Comparison of ENCODE assay signal across 8 cellular contexts in the genomic region with DNA sequence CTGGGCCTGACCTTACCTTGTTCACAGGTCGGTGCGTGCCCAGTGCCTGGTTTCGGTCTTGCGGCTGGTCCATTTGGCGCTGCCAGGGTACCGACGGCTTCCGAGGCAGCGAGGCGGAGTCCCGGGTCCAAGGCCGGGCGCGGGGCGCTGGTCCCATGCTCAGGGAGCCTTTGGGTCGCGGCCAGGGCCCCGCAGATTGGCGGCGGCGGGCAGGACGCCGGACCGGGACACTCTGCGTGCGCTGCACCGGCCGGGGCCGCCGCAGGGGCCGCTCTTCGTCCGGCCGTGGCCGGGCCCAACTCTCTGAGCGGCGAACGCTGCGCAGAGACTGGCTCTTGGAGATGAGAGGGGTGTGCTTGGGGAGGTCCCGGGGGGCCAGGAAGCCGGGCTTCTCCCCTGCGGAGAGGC. TPM values are rescaled to one million over a fixed set of nuclear protein-coding genes. Genes with fewer than 3 reads are reported as not detected.
DNase-seq lines count a peak whose midpoint lies in the region; ATAC-seq and TF ChIP-seq lines count a peak whose summit lies in the region.
"Had no signal": no experiment of that assay in that cellular context is flagged by ENCODE, and none has a peak within 500 bp of the region (broad histone marks: within the 10 kb centered on the region; RNA-seq: fewer than 3 reads in every experiment).

No MANE protein-coding gene starts in this region.

- H3K36me3 ChIP-seq in ascending aorta (no peaks in the 10 kb centered on the region), iPS-18a (ENCODE audit: control insufficient read depth, low read depth, low read length) (no peaks in the 10 kb centered on the region), subcutaneous abdominal adipose tissue (ENCODE audit: control insufficient read depth in 5 of 5, insufficient read depth in 5 of 5, low read length in 5 of 5) (no peaks in the 10 kb centered on the region)

- peak; percentile 20 to 44 (median 33) for TF ChIP-seq CTCF in ascending aorta (IDR thresholded peaks at IDR 0.05)

- H3K9me3 ChIP-seq in ascending aorta (no peaks in the 10 kb centered on the region), iPS-18a (ENCODE audit: control insufficient read depth, low read depth, low read length) (no peaks in the 10 kb centered on the region), subcutaneous abdominal adipose tissue (ENCODE audit: control insufficient read depth in 5 of 5, low read length in 5 of 5) (no peaks in the 10 kb centered on the region)

- peaks cover 10% of the 10 kb centered on the region for H3K27me3 ChIP-seq in ascending aorta
- H3K27me3 ChIP-seq in iPS-18a (ENCODE audit: control insufficient read depth, insufficient read depth, low read length), result peaks cover 54% of the 10 kb centered on the region
- peaks cover 11 to 30% (median 24%) of the 10 kb centered on the region in 5 donors for H3K27me3 ChIP-seq in subcutaneous abdominal adipose tissue (ENCODE audit: control insufficient read depth in 5 of 5, insufficient read depth in 4 of 5, low read length in 5 of 5)

- no peak overlapping the region for H3K9ac ChIP-seq in iPS-18a (ENCODE audit: low read length)
- H3K9ac ChIP-seq in subcutaneous abdominal adipose tissue (ENCODE audit: low read length in 5 of 5), result peak overlapping the region in 4 of 5 donors; percentile 12 to 71 (median 25)

- no peak for ATAC-seq in HG02840 (IDR thresholded peaks at IDR 0.05; ENCODE audit: low FRiP score, unreplicated experiment)

- peak overlapping the region; percentile 17 to 64 for H3K27ac ChIP-seq in ascending aorta
- no peak overlapping the region for H3K27ac ChIP-seq in iPS-18a (ENCODE audit: low read length)
- no peak overlapping the region for H3K27ac ChIP-seq in subcutaneous abdominal adipose tissue (ENCODE audit: low read depth, low read length)

- H3K4me3 ChIP-seq in ascending aorta (peak overlapping the region; percentile 51 to 67), iPS-18a (ENCODE audit: low read length) (peak overlapping the region; percentile 51), subcutaneous abdominal adipose tissue (ENCODE audit: low read depth in 1 of 5, low read length in 5 of 5) (peak overlapping the region; percentile 45 to 68 (median 62))

- DNase-seq in ascending aorta (ENCODE audit: low spot score in 2 of 2) (no peak), NCI-H1417 treated with DMSO at 0.1 percent for 48 hours (lab: John Stamatoyannopoulos, UW) (no peak), RKO (ENCODE audit: low spot score) (no peak)
- DNase-seq: activated T-cell treated with anti-CD3 and anti-CD28 coated beads for 4 hours, immature natural killer cell had no signal

- intact Hi-C loops in ascending aorta (cut with DNase I), result loop anchor here (5.0 kb wide), 4 partner anchors 104 to 346 kb away; a partner anchor contains a TSS

- H3K4me1 ChIP-seq in ascending aorta (peaks cover 9 to 21% of the 10 kb centered on the region in 2 donors), iPS-18a (ENCODE audit: control insufficient read depth, low read depth, low read length) (peaks cover 12% of the 10 kb centered on the region), subcutaneous abdominal adipose tissue (ENCODE audit: control insufficient read depth in 5 of 5, insufficient read depth in 5 of 5, low read length in 5 of 5) (peaks cover 1 to 35% (median 27%) of the 10 kb centered on the region in 5 donors)

RNA-seq across cellular contexts. Expression of a gene that starts 3.3 kb away (rescaled TPM):
- 90.4 TPM for total RNA-seq in ascending aorta

RNA-seq across cellular contexts. Expression of a gene that starts 11.2 kb away (rescaled TPM):
- total RNA-seq in ascending aorta, result 4.4 TPM

RNA-seq across cellular contexts. Expression of a gene that starts 26.2 kb away (rescaled TPM):
- total RNA-seq in ascending aorta, result not detected

RNA-seq across cellular contexts. Expression of a gene that starts 34.3 kb away (rescaled TPM):
- total RNA-seq in ascending aorta, result 143 TPM

RNA-seq across cellular contexts. Expression of a gene that starts 55.2 kb away (rescaled TPM):
- total RNA-seq in ascending aorta, result not detected

Comparison
In these comparisons a context has a peak if more than half of its experiments do, and no peak if none do; other contexts are left out.
1. H3K27ac ChIP-seq: peak in ascending aorta (2 of 2); none in iPS-18a (single experiment) and subcutaneous abdominal adipose tissue (single experiment).
2. Peak in every context shown above with its lines, with median percentiles within 50 percentile points of each other: H3K4me3 ChIP-seq.